In genomic region chr1:150562384-150563339, GRCh38 we compare ENCODE assay signal across 9 cellular contexts. TPM values are rescaled to one million over a fixed set of nuclear protein-coding genes. Genes with fewer than 3 reads are reported as not detected.
DNase-seq lines count a peak whose midpoint lies in the region; ATAC-seq and TF ChIP-seq lines count a peak whose summit lies in the region.
"Had no signal": no experiment of that assay in that cellular context is flagged by ENCODE, and none has a peak within 500 bp of the region (broad histone marks: within the 10 kb centered on the region; RNA-seq: fewer than 3 reads in every experiment).

No MANE protein-coding gene starts in this region.

- peak overlapping the region in 11 of 12 donors; percentile 43 to 69 (median 60) for H3K4me3 ChIP-seq in heart left ventricle
- H3K4me3 ChIP-seq in neutrophil (ENCODE audit: low read depth in 1 of 2, low read length in 1 of 2): peak overlapping the region; percentile 85 to 97
- peak overlapping the region; percentile 48 to 72 for H3K4me3 ChIP-seq in vagina

- TF ChIP-seq POLR2A in heart left ventricle (IDR thresholded peaks at IDR 0.05) (no peak), vagina (IDR thresholded peaks at IDR 0.05) (no peak)

- DNase-seq in heart left ventricle: peak in 3 of 5 donors; percentile 52 to 55 (median 54)
- no peak for DNase-seq in left ventricle myocardium superior
- DNase-seq in activated CD4-positive, alpha-beta T cell treated with anti-CD3 and anti-CD28 coated beads for 1 hour: peak; percentile 53
- DNase-seq in effector CD8-positive, alpha-beta T cell (lab: John Stamatoyannopoulos, UW): peak; percentile 33
- no peak for DNase-seq in vagina (ENCODE audit: extremely low spot score in 2 of 2)
- no peak for DNase-seq in NCI-H187 treated with DMSO at 0.1 percent for 48 hours (lab: John Stamatoyannopoulos, UW)

- H3K36me3 ChIP-seq in heart left ventricle (peaks cover 0 to 10% (median 0%) of the 10 kb centered on the region in 9 donors), neutrophil (peaks cover 87% of the 10 kb centered on the region), vagina (no peaks in the 10 kb centered on the region)

- TF ChIP-seq CTCF in heart left ventricle (IDR thresholded peaks at IDR 0.05) (no peak), neutrophil (IDR thresholded peaks at IDR 0.05) (no peak), vagina (IDR thresholded peaks at IDR 0.05) (no peak)

- intact Hi-C loops in heart left ventricle (cut with DNase I): loop anchor here in 5 of 10 donors (2.0 to 10.0 kb wide), 6 partner anchors 14 to 365 kb away; partner anchors contain the start of genes GOLPH3L (in 3 of the 5), RPRD2 (in 1 of the 5) and SETDB1 (in 1 of the 5)
- intact Hi-C loops in left ventricle myocardium superior (cut with micrococcal nuclease): loop anchor here (5.0 kb wide), 1 partner anchor 60 kb away; no protein-coding TSS in a partner anchor
- intact Hi-C loops in vagina (cut with DNase I): loop anchor here (5.0 kb wide), 1 partner anchor 65 kb away; the partner anchor contains the start of gene ENSA

- H3K4me1 ChIP-seq in heart left ventricle (peaks cover 32 to 95% (median 81%) of the 10 kb centered on the region in 12 donors), neutrophil (ENCODE audit: control insufficient read depth in 1 of 2, insufficient read depth in 1 of 2, low read depth in 1 of 2, low read length in 1 of 2) (peaks cover 91 to 92% of the 10 kb centered on the region in 2 experiments), vagina (peaks cover 88% of the 10 kb centered on the region)

- H3K9me3 ChIP-seq in heart left ventricle (no peaks in the 10 kb centered on the region), neutrophil (no peaks in the 10 kb centered on the region), vagina (no peaks in the 10 kb centered on the region)

- no peak for ATAC-seq in heart left ventricle
- no peak for ATAC-seq in left ventricle myocardium superior
- peak; percentile 45 for ATAC-seq in HG03354 (IDR thresholded peaks at IDR 0.05; ENCODE audit: poor library complexity, severe bottlenecking, unreplicated experiment)

- peak overlapping the region; percentile 94 to 100 (median 100) for H3K27ac ChIP-seq in heart left ventricle
- peak overlapping the region; percentile 99 for H3K27ac ChIP-seq in neutrophil
- H3K27ac ChIP-seq in vagina: peak overlapping the region; percentile 100

- H3K27me3 ChIP-seq in heart left ventricle: no peaks in the 10 kb centered on the region
- no peaks in the 10 kb centered on the region for H3K27me3 ChIP-seq in neutrophil
- H3K27me3 ChIP-seq in vagina: no peaks in the 10 kb centered on the region

- WGBS in heart left ventricle, 4 donors: 5 to 13% (median 10%) methylated on average over 4 of the region's 4 CpGs

RNA-seq across cellular contexts. Expression of gene ADAMTSL4, which starts 13.5 kb away (rescaled TPM):
- total RNA-seq in heart left ventricle (10 to 100 TPM; 19.2 to 69.0 (median 40.9) TPM), left ventricle myocardium superior (77.7 TPM), vagina (64.6 TPM)
- polyA plus RNA-seq in heart left ventricle: 10 to 100 TPM; 41.1 to 61.7 TPM
- total RNA-seq: Daoy had no signal

RNA-seq across cellular contexts. Expression of gene MCL1, which starts 16.7 kb away (rescaled TPM):
- total RNA-seq in heart left ventricle (100 to 1,000 TPM in 6 of 9 donors, 10 to 100 TPM in 3; 77.2 to 180 (median 104) TPM), left ventricle myocardium superior (93.5 TPM), vagina (181 TPM)
- 100 to 1,000 TPM in 1 of 2 donors, 10 to 100 TPM in 1; 57.1 to 118 TPM for polyA plus RNA-seq in heart left ventricle

RNA-seq across cellular contexts. Expression of gene FALEC, which starts 47.1 kb away (rescaled TPM):
- total RNA-seq in heart left ventricle (under 1 TPM in 2 of 9 donors, not detected in 7; 0.51 to 0.96 TPM), left ventricle myocardium superior (not detected), vagina (not detected)
- under 1 TPM; 0.18 to 0.46 TPM for polyA plus RNA-seq in heart left ventricle
- total RNA-seq: Daoy had no signal

RNA-seq across cellular contexts. Expression of gene ECM1, which starts 54.8 kb away (rescaled TPM):
- total RNA-seq in heart left ventricle (10 to 100 TPM; 10.9 to 35.3 (median 15.4) TPM), left ventricle myocardium superior (14.0 TPM), vagina (130 TPM)
- polyA plus RNA-seq in heart left ventricle: 10 to 100 TPM; 11.3 to 15.6 TPM

Comparison
In these comparisons a context has a peak if more than half of its experiments do, and no peak if none do; other contexts are left out.
1. DNase-seq: peak in heart left ventricle (3 of 5), activated CD4-positive, alpha-beta T cell treated with anti-CD3 and anti-CD28 coated beads for 1 hour (single experiment) and effector CD8-positive, alpha-beta T cell (single experiment); none in left ventricle myocardium superior (single experiment), vagina (0 of 2) and NCI-H187 treated with DMSO at 0.1 percent for 48 hours (single experiment).
2. Peak in every context shown above with its lines, with median percentiles within 50 percentile points of each other: H3K27ac ChIP-seq and H3K4me3 ChIP-seq.